1 cellular context compared by ENCODE assay signal in the genomic region with DNA sequence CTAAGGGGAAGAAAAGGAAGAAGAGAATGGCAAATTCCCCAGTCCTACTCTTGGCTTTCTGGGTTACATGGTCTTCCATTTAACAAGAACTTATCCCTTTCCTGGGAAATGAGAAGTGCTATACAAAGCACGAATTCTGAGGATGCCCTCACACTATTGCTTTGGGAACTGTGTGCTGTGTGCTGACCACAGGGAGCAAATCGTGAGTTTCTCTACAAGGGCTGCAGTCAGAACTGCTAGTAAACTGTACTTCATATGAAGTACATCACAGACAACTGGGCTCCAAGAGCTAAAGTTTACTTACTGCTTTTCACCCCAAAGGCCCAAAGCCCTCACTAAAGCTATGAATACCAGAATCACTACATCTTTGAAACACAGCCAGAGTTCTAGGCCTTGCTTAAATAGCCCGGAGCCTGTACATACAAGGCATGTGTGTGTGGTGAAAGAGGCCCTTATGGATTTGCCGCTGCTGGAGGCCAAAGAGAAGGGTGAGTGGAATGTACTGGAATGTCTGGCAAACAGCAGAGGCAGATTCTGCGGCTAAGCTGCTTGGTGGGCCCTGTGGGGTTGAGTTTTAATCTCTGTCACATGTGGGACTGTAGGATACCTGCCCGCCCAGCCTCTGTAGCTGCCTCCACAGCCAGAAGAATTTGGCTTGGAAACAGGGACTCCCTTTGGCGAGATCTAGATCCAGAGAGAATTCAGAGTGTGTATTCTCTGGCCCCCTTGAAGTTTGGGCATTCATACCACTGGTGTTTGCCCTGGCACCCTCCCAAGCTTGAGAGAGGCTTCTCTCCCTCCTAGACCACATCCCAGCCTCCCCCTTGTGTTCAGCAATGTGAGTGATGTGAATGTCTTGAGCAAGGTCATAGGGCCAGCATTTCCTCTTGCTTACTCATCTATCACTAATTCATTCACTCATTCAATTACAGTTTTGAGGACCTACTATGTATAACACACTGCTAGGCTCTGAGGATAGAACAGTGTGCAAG.
TF ChIP-seq lines count a peak whose summit lies in the region.

No MANE protein-coding gene starts in this region.

TF ChIP-seq in SK-N-SH, 30 proteins besides CTCF, POLR2A, EP300 and RAD21 (continued from another document):
- TF ChIP-seq, protein P1, sequence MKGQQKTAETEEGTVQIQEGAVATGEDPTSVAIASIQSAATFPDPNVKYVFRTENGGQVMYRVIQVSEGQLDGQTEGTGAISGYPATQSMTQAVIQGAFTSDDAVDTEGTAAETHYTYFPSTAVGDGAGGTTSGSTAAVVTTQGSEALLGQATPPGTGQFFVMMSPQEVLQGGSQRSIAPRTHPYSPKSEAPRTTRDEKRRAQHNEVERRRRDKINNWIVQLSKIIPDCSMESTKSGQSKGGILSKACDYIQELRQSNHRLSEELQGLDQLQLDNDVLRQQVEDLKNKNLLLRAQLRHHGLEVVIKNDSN (IDR thresholded peaks at IDR 0.05; ENCODE audit: borderline replicate concordance, low read depth) = no peak
- TF ChIP-seq SMC3 (IDR thresholded peaks at IDR 0.05; ENCODE audit: low read depth, low read length) (no peak), TAF1 (IDR thresholded peaks at IDR 0.05; ENCODE audit: borderline replicate concordance, low read depth, low read length) (no peak), FOXJ3 (CRISPR knock-in tag; IDR thresholded peaks at IDR 0.05) (no peak), MEF2A (IDR thresholded peaks at IDR 0.05; ENCODE audit: borderline replicate concordance, low read depth) (no peak), NFIC (IDR thresholded peaks at IDR 0.05; ENCODE audit: borderline replicate concordance) (peak; percentile 45), YY1 (IDR thresholded peaks at IDR 0.05; ENCODE audit: low read depth) (no peak), FOXM1 (IDR thresholded peaks at IDR 0.05; ENCODE audit: low read depth) (no peak), TCF12 (IDR thresholded peaks at IDR 0.05) (peak; percentile 52), EZH2phosphoT487 (IDR thresholded peaks at IDR 0.05; ENCODE audit: borderline replicate concordance, low read depth) (no peak), MXI1 (IDR thresholded peaks at IDR 0.05; ENCODE audit: low read depth, low read length) (no peak), RFX5 (IDR thresholded peaks at IDR 0.05; ENCODE audit: low read length) (no peak), JUND (IDR thresholded peaks at IDR 0.05) (peak; percentile 36), ELF1 (IDR thresholded peaks at IDR 0.05) (no peak), RXRA (IDR thresholded peaks at IDR 0.05; ENCODE audit: borderline replicate concordance, low read depth) (no peak), TEAD4 (IDR thresholded peaks at IDR 0.05; ENCODE audit: borderline replicate concordance, insufficient read depth) (0 out of 2 replicates have a peak, but pooled peaks have one; percentile 3), RCOR1 (IDR thresholded peaks at IDR 0.05; ENCODE audit: low read length) (no peak), GATA2 (CRISPR knock-in tag; IDR thresholded peaks at IDR 0.05) (no peak)
- TF ChIP-seq, protein P2, sequence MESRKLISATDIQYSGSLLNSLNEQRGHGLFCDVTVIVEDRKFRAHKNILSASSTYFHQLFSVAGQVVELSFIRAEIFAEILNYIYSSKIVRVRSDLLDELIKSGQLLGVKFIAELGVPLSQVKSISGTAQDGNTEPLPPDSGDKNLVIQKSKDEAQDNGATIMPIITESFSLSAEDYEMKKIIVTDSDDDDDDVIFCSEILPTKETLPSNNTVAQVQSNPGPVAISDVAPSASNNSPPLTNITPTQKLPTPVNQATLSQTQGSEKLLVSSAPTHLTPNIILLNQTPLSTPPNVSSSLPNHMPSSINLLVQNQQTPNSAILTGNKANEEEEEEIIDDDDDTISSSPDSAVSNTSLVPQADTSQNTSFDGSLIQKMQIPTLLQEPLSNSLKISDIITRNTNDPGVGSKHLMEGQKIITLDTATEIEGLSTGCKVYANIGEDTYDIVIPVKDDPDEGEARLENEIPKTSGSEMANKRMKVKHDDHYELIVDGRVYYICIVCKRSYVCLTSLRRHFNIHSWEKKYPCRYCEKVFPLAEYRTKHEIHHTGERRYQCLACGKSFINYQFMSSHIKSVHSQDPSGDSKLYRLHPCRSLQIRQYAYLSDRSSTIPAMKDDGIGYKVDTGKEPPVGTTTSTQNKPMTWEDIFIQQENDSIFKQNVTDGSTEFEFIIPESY (IDR thresholded peaks at IDR 0.05; ENCODE audit: borderline replicate concordance, low read depth) = no peak
- TF ChIP-seq, protein P3, sequence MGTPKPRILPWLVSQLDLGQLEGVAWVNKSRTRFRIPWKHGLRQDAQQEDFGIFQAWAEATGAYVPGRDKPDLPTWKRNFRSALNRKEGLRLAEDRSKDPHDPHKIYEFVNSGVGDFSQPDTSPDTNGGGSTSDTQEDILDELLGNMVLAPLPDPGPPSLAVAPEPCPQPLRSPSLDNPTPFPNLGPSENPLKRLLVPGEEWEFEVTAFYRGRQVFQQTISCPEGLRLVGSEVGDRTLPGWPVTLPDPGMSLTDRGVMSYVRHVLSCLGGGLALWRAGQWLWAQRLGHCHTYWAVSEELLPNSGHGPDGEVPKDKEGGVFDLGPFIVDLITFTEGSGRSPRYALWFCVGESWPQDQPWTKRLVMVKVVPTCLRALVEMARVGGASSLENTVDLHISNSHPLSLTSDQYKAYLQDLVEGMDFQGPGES (IDR thresholded peaks at IDR 0.05; ENCODE audit: low read depth, low read length) = no peak
- TF ChIP-seq, protein P4, sequence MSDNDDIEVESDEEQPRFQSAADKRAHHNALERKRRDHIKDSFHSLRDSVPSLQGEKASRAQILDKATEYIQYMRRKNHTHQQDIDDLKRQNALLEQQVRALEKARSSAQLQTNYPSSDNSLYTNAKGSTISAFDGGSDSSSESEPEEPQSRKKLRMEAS (IDR thresholded peaks at IDR 0.05; ENCODE audit: low read depth) = no peak
- TF ChIP-seq, protein P5, sequence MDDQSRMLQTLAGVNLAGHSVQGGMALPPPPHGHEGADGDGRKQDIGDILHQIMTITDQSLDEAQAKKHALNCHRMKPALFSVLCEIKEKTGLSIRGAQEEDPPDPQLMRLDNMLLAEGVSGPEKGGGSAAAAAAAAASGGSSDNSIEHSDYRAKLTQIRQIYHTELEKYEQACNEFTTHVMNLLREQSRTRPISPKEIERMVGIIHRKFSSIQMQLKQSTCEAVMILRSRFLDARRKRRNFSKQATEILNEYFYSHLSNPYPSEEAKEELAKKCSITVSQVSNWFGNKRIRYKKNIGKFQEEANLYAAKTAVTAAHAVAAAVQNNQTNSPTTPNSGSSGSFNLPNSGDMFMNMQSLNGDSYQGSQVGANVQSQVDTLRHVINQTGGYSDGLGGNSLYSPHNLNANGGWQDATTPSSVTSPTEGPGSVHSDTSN (IDR thresholded peaks at IDR 0.05) = peak; percentile 49
- TF ChIP-seq, protein P6, sequence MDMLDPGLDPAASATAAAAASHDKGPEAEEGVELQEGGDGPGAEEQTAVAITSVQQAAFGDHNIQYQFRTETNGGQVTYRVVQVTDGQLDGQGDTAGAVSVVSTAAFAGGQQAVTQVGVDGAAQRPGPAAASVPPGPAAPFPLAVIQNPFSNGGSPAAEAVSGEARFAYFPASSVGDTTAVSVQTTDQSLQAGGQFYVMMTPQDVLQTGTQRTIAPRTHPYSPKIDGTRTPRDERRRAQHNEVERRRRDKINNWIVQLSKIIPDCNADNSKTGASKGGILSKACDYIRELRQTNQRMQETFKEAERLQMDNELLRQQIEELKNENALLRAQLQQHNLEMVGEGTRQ (IDR thresholded peaks at IDR 0.05; ENCODE audit: borderline replicate concordance, low read depth, low read length) = no peak
- TF ChIP-seq, protein P7, sequence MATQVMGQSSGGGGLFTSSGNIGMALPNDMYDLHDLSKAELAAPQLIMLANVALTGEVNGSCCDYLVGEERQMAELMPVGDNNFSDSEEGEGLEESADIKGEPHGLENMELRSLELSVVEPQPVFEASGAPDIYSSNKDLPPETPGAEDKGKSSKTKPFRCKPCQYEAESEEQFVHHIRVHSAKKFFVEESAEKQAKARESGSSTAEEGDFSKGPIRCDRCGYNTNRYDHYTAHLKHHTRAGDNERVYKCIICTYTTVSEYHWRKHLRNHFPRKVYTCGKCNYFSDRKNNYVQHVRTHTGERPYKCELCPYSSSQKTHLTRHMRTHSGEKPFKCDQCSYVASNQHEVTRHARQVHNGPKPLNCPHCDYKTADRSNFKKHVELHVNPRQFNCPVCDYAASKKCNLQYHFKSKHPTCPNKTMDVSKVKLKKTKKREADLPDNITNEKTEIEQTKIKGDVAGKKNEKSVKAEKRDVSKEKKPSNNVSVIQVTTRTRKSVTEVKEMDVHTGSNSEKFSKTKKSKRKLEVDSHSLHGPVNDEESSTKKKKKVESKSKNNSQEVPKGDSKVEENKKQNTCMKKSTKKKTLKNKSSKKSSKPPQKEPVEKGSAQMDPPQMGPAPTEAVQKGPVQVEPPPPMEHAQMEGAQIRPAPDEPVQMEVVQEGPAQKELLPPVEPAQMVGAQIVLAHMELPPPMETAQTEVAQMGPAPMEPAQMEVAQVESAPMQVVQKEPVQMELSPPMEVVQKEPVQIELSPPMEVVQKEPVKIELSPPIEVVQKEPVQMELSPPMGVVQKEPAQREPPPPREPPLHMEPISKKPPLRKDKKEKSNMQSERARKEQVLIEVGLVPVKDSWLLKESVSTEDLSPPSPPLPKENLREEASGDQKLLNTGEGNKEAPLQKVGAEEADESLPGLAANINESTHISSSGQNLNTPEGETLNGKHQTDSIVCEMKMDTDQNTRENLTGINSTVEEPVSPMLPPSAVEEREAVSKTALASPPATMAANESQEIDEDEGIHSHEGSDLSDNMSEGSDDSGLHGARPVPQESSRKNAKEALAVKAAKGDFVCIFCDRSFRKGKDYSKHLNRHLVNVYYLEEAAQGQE (IDR thresholded peaks at IDR 0.05; ENCODE audit: low read depth, low read length) = no peak
